In the genomic region with DNA sequence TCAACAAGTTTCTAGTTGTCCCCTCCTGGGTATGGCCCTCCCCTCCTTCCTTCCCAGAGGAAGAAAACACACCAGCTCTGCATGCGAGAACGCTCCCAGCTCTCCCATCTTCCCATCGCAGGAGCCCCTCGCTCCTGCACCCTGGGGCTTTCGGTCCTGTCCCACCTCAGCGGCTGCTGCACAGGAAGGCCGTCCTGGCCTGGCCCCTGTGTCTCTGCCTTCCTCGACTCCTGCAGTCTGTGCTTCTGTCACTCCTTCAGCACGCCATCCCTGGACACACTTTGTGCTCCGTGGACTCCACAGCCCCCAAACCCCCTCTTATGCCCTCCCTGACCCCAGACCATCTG, we compare ENCODE assay signal across 19 cellular contexts. TPM values are rescaled to one million over a fixed set of nuclear protein-coding genes. Genes with fewer than 3 reads are reported as not detected.
DNase-seq lines count a peak whose midpoint lies in the region; ATAC-seq and TF ChIP-seq lines count a peak whose summit lies in the region.
"Had no signal": no experiment of that assay in that cellular context is flagged by ENCODE, and none has a peak within 500 bp of the region (broad histone marks: within the 10 kb centered on the region; RNA-seq: fewer than 3 reads in every experiment).

No MANE protein-coding gene starts in this region.

- H3K27ac Mint-ChIP-seq in activated T-helper 17 cell treated with anti-CD3 and anti-CD28 coated beads, Interleukin-2, amount 50 U/mL, for 72 hours, result peak overlapping the region; percentile 64
- peak overlapping the region; percentile 60 for H3K27ac Mint-ChIP-seq in stimulated activated effector memory CD8-positive, alpha-beta T cell treated with anti-CD3 and anti-CD28 coated beads, Interleukin-12 subunit alpha, Interleukin-12 subunit beta, amount 100 ng/mL, for 72 hours
- H3K27ac Mint-ChIP-seq: CD4-positive, alpha-beta T cell had no signal

- TF ChIP-seq CTCF in right atrium auricular region (IDR thresholded peaks at IDR 0.05) (no peak), right lobe of liver (IDR thresholded peaks at IDR 0.05) (no peak), vagina (IDR thresholded peaks at IDR 0.05) (no peak)

- H3K9me3 Mint-ChIP-seq in activated T-helper 17 cell treated with anti-CD3 and anti-CD28 coated beads, Interleukin-2, amount 50 U/mL, for 72 hours, result peaks cover 4% of the 10 kb centered on the region
- H3K9me3 Mint-ChIP-seq in stimulated activated effector memory CD8-positive, alpha-beta T cell treated with anti-CD3 and anti-CD28 coated beads, Interleukin-12 subunit alpha, Interleukin-12 subunit beta, amount 100 ng/mL, for 72 hours, result peaks cover 3% of the 10 kb centered on the region
- H3K9me3 Mint-ChIP-seq: CD4-positive, alpha-beta T cell had no signal

- 88% methylated on average over 10 of the region's 10 CpGs for WGBS in right lobe of liver (ENCODE audit: insufficient coverage, low coverage, low lambda C conversion rate, missing lambda C conversion rate)

- H3K4me3 Mint-ChIP-seq in activated T-helper 17 cell treated with anti-CD3 and anti-CD28 coated beads, Interleukin-2, amount 50 U/mL, for 72 hours, result peak overlapping the region; percentile 50
- H3K4me3 Mint-ChIP-seq in stimulated activated effector memory CD8-positive, alpha-beta T cell treated with anti-CD3 and anti-CD28 coated beads, Interleukin-12 subunit alpha, Interleukin-12 subunit beta, amount 100 ng/mL, for 72 hours, result no peak overlapping the region
- H3K4me3 Mint-ChIP-seq: CD4-positive, alpha-beta T cell had no signal

- DNase-seq in Right ventricle myocardium superior (peak; percentile 4), right atrium auricular region (ENCODE audit: low spot score) (no peak), right lobe of liver (peak in 2 of 3 donors; percentile 16 to 38), ureter (ENCODE audit: low spot score) (no peak), vagina (ENCODE audit: extremely low spot score in 2 of 2) (no peak), NCI-H1417 (lab: John Stamatoyannopoulos, UW) (no peak)
- DNase-seq in stimulated activated effector memory CD8-positive, alpha-beta T cell treated with anti-CD3 and anti-CD28 coated beads, Interleukin-12 subunit alpha, Interleukin-12 subunit beta, amount 100 ng/mL, for 72 hours (ENCODE audit: low spot score in 2 of 2), result no peak
- DNase-seq: CD4-positive, alpha-beta T cell; KG1; NCI-H1105; NCI-H187; NCI-H446; NCI-H748 treated with DMSO at 0.1 percent for 48 hours had no signal

- H3K27me3 ChIP-seq in right atrium auricular region (no peaks in the 10 kb centered on the region), right lobe of liver (no peaks in the 10 kb centered on the region), vagina (no peaks in the 10 kb centered on the region)

- intact Hi-C loops in Right ventricle myocardium superior (cut with DNase I), result loop anchor here (10.0 kb wide), 1 partner anchor 278 kb away; no protein-coding TSS in a partner anchor
- intact Hi-C loops in right lobe of liver (cut with DNase I), result loop anchor here (10.0 kb wide), 2 partner anchors 268 to 278 kb away; no protein-coding TSS in a partner anchor
- intact Hi-C loops in vagina (cut with DNase I), result no loop called here

- H3K36me3 Mint-ChIP-seq in activated T-helper 17 cell treated with anti-CD3 and anti-CD28 coated beads, Interleukin-2, amount 50 U/mL, for 72 hours (ENCODE audit: low read depth), result no peaks in the 10 kb centered on the region
- no peaks in the 10 kb centered on the region for H3K36me3 Mint-ChIP-seq in stimulated activated effector memory CD8-positive, alpha-beta T cell treated with anti-CD3 and anti-CD28 coated beads, Interleukin-12 subunit alpha, Interleukin-12 subunit beta, amount 100 ng/mL, for 72 hours

- H3K4me1 ChIP-seq in right atrium auricular region (no peaks in the 10 kb centered on the region), right lobe of liver (no peaks in the 10 kb centered on the region), vagina (no peaks in the 10 kb centered on the region)

- no peaks in the 10 kb centered on the region for H3K4me1 Mint-ChIP-seq in activated T-helper 17 cell treated with anti-CD3 and anti-CD28 coated beads, Interleukin-2, amount 50 U/mL, for 72 hours
- H3K4me1 Mint-ChIP-seq in stimulated activated effector memory CD8-positive, alpha-beta T cell treated with anti-CD3 and anti-CD28 coated beads, Interleukin-12 subunit alpha, Interleukin-12 subunit beta, amount 100 ng/mL, for 72 hours, result peaks cover 14% of the 10 kb centered on the region

- TF ChIP-seq POLR2A in right lobe of liver (IDR thresholded peaks at IDR 0.05), result no peak
- TF ChIP-seq POLR2A in vagina (IDR thresholded peaks at IDR 0.05), result no peak

- H3K9me3 ChIP-seq in right atrium auricular region (no peaks in the 10 kb centered on the region), right lobe of liver (no peaks in the 10 kb centered on the region), vagina (no peaks in the 10 kb centered on the region)

- no peaks in the 10 kb centered on the region for H3K27me3 Mint-ChIP-seq in activated T-helper 17 cell treated with anti-CD3 and anti-CD28 coated beads, Interleukin-2, amount 50 U/mL, for 72 hours
- H3K27me3 Mint-ChIP-seq: CD4-positive, alpha-beta T cell had no signal

- H3K4me3 ChIP-seq in right atrium auricular region, result no peak overlapping the region
- no peak overlapping the region for H3K4me3 ChIP-seq in right lobe of liver
- H3K4me3 ChIP-seq in vagina, result no peak overlapping the region
- H3K4me3 ChIP-seq: GM23248 had no signal

- H3K27ac ChIP-seq in right atrium auricular region (no peak overlapping the region), right lobe of liver (no peak overlapping the region), vagina (no peak overlapping the region)
- H3K27ac ChIP-seq: GM23248 had no signal

- no peak for ATAC-seq in Right ventricle myocardium superior (ENCODE audit: poor library complexity)
- no peak for ATAC-seq in activated T-helper 17 cell treated with anti-CD3 and anti-CD28 coated beads, Interleukin-2, amount 50 U/mL, for 72 hours (replicated peaks)
- ATAC-seq in right lobe of liver, result no peak
- ATAC-seq in stimulated activated effector memory CD8-positive, alpha-beta T cell treated with anti-CD3 and anti-CD28 coated beads, Interleukin-12 subunit alpha, Interleukin-12 subunit beta, amount 100 ng/mL, for 72 hours, result no peak
- ATAC-seq: Panc1 had no signal

- H3K36me3 ChIP-seq in right atrium auricular region (no peaks in the 10 kb centered on the region), right lobe of liver (no peaks in the 10 kb centered on the region), vagina (no peaks in the 10 kb centered on the region)

RNA-seq across cellular contexts. Expression of a gene that starts 23.2 kb away (rescaled TPM):
- total RNA-seq in Right ventricle myocardium superior (not detected), right atrium auricular region (not detected), right lobe of liver (not detected), ureter (not detected), vagina (not detected)
- not detected for total RNA-seq in activated T-helper 17 cell treated with anti-CD3 and anti-CD28 coated beads, Interleukin-2, amount 50 U/mL, for 72 hours
- total RNA-seq: CD4-positive, alpha-beta T cell; Daoy; GM23248; MCF 10A had no signal

RNA-seq across cellular contexts. Expression of a gene that starts 34.5 kb away (rescaled TPM):
- not detected for total RNA-seq in Right ventricle myocardium superior
- total RNA-seq in right atrium auricular region, result not detected
- not detected for total RNA-seq in activated T-helper 17 cell treated with anti-CD3 and anti-CD28 coated beads, Interleukin-2, amount 50 U/mL, for 72 hours
- not detected for total RNA-seq in right lobe of liver
- total RNA-seq in ureter, result not detected
- total RNA-seq in vagina, result not detected
- total RNA-seq: CD4-positive, alpha-beta T cell; Daoy; GM23248; MCF 10A had no signal

RNA-seq across cellular contexts. Expression of a gene that starts 41.8 kb away (rescaled TPM):
- total RNA-seq in Right ventricle myocardium superior (not detected), right atrium auricular region (not detected), right lobe of liver (not detected), ureter (not detected), vagina (not detected)
- not detected for total RNA-seq in activated T-helper 17 cell treated with anti-CD3 and anti-CD28 coated beads, Interleukin-2, amount 50 U/mL, for 72 hours
- total RNA-seq: CD4-positive, alpha-beta T cell; Daoy; GM23248; MCF 10A had no signal

RNA-seq across cellular contexts. Expression of a gene that starts 56.7 kb away (rescaled TPM):
- not detected for total RNA-seq in Right ventricle myocardium superior
- total RNA-seq in right atrium auricular region, result not detected
- total RNA-seq in activated T-helper 17 cell treated with anti-CD3 and anti-CD28 coated beads, Interleukin-2, amount 50 U/mL, for 72 hours, result not detected
- total RNA-seq in right lobe of liver, result not detected
- not detected for total RNA-seq in ureter
- total RNA-seq in vagina, result not detected
- total RNA-seq: A673; CD4-positive, alpha-beta T cell; Daoy; GM23248; MCF 10A had no signal

Comparison
In these comparisons a context has a peak if more than half of its experiments do, and no peak if none do; other contexts are left out.
1. DNase-seq: peak in Right ventricle myocardium superior (single experiment) and right lobe of liver (2 of 3); none in right atrium auricular region (single experiment), stimulated activated effector memory CD8-positive, alpha-beta T cell treated with anti-CD3 and anti-CD28 coated beads, Interleukin-12 subunit alpha, Interleukin-12 subunit beta, amount 100 ng/mL, for 72 hours (0 of 2), ureter (single experiment), vagina (0 of 2) and NCI-H1417 (0 of 3).